ENCODE assay signal across 8 cellular contexts in genomic region chr2:165793161-165793778, GRCh38. TPM values are rescaled to one million over a fixed set of nuclear protein-coding genes. Genes with fewer than 3 reads are reported as not detected.
A peak's percentile ranks its signal among the peaks of the same experiment; 100 is the strongest.
DNase-seq lines count a peak whose midpoint lies in the region; ATAC-seq, FAIRE-seq and TF ChIP-seq lines count a peak whose summit lies in the region.

No MANE protein-coding gene starts in this region.

- no TSS peak for BruUV-seq in IMR-90 (replicated peaks; lab: Mats Ljungman, UMichigan)

- H2AK5ac ChIP-seq in IMR-90 (ENCODE audit: low read depth, low read length), result no peak overlapping the region

- TF ChIP-seq RAD21 in A549 (conservative IDR thresholded peaks at IDR 0.05 in 1 of 2, IDR thresholded peaks at IDR 0.05 in 1 of 2) (no peak), IMR-90 (IDR thresholded peaks at IDR 0.05; ENCODE audit: low read length) (no peak)

- H3K18ac ChIP-seq in IMR-90 (ENCODE audit: low read depth, low read length), result no peak overlapping the region

- no peak for FAIRE-seq in A549 (lab: Jason Lieb, UNC)
- FAIRE-seq in astrocyte (lab: Jason Lieb, UNC), result no peak

- H2AFZ ChIP-seq in IMR-90 (replicated peaks; ENCODE audit: low read length, poor library complexity) (peak overlapping the region; percentile 69), astrocyte (ENCODE audit: low read depth, low read length) (peak overlapping the region; percentile 87), smooth muscle cell (ENCODE audit: low read depth) (peak overlapping the region; percentile 15)

- H3K4ac ChIP-seq in IMR-90 (ENCODE audit: low read depth, low read length), result no peak overlapping the region

- CTCF ChIA-PET in A549 (lab: Yijun Ruan, JAX) (no interaction called here), IMR-90 (lab: Yijun Ruan, JAX) (no interaction called here)

- H3K4me3 Mint-ChIP-seq in astrocyte (ENCODE audit: unreplicated experiment), result peak overlapping the region; percentile 93

- no peak for DNase-seq in A549 (ENCODE audit: low read depth in 1 of 2, low spot score in 1 of 2)
- no peak for DNase-seq in IMR-90
- DNase-seq in astrocyte (ENCODE audit: low read depth), result peak; percentile 63
- no peak for DNase-seq in smooth muscle cell (lab: John Stamatoyannopoulos, UW; ENCODE audit: unreplicated experiment)
- no peak for DNase-seq in midbrain (lab: John Stamatoyannopoulos, UW)
- no peak for DNase-seq in kidney glomerular epithelial cell (lab: John Stamatoyannopoulos, UW)

- no peaks in the 10 kb centered on the region for H3K27me3 Mint-ChIP-seq in astrocyte (ENCODE audit: low read depth, unreplicated experiment)

- H4K8ac ChIP-seq in IMR-90 (ENCODE audit: low read depth in 2 of 2, low read length in 2 of 2), result no peak overlapping the region

- no peaks in the 10 kb centered on the region for H3K79me2 ChIP-seq in astrocyte (ENCODE audit: insufficient read depth, low read length)
- H3K79me2 ChIP-seq in smooth muscle cell (ENCODE audit: low read depth), result peaks cover 6% of the 10 kb centered on the region

- WGBS in A549 (ENCODE audit: missing lambda C conversion rate), result 9% methylated on average over 22 of the region's 35 CpGs
- 25% methylated on average over 19 of the region's 35 CpGs; no CpG with 5 or more reads in 1 of the 2 experiments for WGBS in IMR-90 (ENCODE audit: extremely low coverage in 2 of 2, insufficient read length in 1 of 2), 2 experiments
- 1% methylated on average over 31 of the region's 35 CpGs for WGBS in smooth muscle cell (ENCODE audit: low lambda C conversion rate)

- POLR2A ChIA-PET in A549 (lab: Yijun Ruan, JAX), result no interaction called here
- POLR2A ChIA-PET in IMR-90 (lab: Charles Lee; ENCODE audit: unreplicated experiment), result no interaction called here

- H3K9ac ChIP-seq in IMR-90 (ENCODE audit: low read depth, low read length) (no peak overlapping the region), astrocyte (ENCODE audit: low read length) (peak overlapping the region; percentile 61), iPS-20b (ENCODE audit: low read depth, low read length) (peak overlapping the region; percentile 77), smooth muscle cell (ENCODE audit: low read depth) (peak overlapping the region; percentile 58)

- no peak overlapping the region for H4K5ac ChIP-seq in IMR-90 (ENCODE audit: low read depth, low read length)

- H3F3A ChIP-seq in smooth muscle cell (ENCODE audit: low read depth), result no peaks in the 10 kb centered on the region

- in situ Hi-C loops in IMR-90 (cut with MboI; ENCODE audit: low sequenced_read_pairs), result no loop called here

- H2AK9ac ChIP-seq in IMR-90 (replicated peaks; ENCODE audit: low read depth, low read length, poor library complexity), result peak overlapping the region; percentile 63

- H4K20me1 ChIP-seq in IMR-90 (ENCODE audit: insufficient read depth, low read length) (no peaks in the 10 kb centered on the region), astrocyte (ENCODE audit: insufficient read depth, low read length) (no peaks in the 10 kb centered on the region), smooth muscle cell (ENCODE audit: low read depth) (peaks cover 6% of the 10 kb centered on the region)

- H2BK15ac ChIP-seq in IMR-90 (ENCODE audit: low read depth, low read length), result no peak overlapping the region

- ATAC-seq in A549, result peak; percentile 44 to 56; a peak in 5 of 6 replicates
- peak; percentile 2 for ATAC-seq in GM18502 (IDR thresholded peaks at IDR 0.05; ENCODE audit: poor library complexity, unreplicated experiment)
- no peak for ATAC-seq in IMR-90 (ENCODE audit: low read depth)

- H3K14ac ChIP-seq in IMR-90 (replicated peaks; ENCODE audit: low read depth, low read length), result no peak overlapping the region

- no peak for TF ChIP-seq CTCF in A549 (IDR thresholded peaks at IDR 0.05)
- TF ChIP-seq CTCF in IMR-90 (conservative IDR thresholded peaks at IDR 0.05; ENCODE audit: low read depth, low read length), result no peak
- no peak for TF ChIP-seq CTCF in astrocyte (IDR thresholded peaks at IDR 0.05; ENCODE audit: insufficient read depth, low read depth, low read length)
- TF ChIP-seq CTCF in smooth muscle cell (IDR thresholded peaks at IDR 0.05; ENCODE audit: borderline replicate concordance, insufficient read depth, poor library complexity, severe bottlenecking), result no peak

- H2BK20ac ChIP-seq in IMR-90 (ENCODE audit: low read depth, low read length), result no peak overlapping the region

- H3K27me3 ChIP-seq in IMR-90 (ENCODE audit: control insufficient read depth, insufficient read depth, low read length) (peaks cover 6% of the 10 kb centered on the region; the same call in 1 of the 2 replicates), astrocyte (ENCODE audit: insufficient read depth, low read length) (no peaks in the 10 kb centered on the region), iPS-20b (ENCODE audit: insufficient read depth, low read length) (peaks cover 41% of the 10 kb centered on the region), smooth muscle cell (ENCODE audit: low read depth) (peaks cover 55% of the 10 kb centered on the region)

- H3K79me1 ChIP-seq in IMR-90 (ENCODE audit: low read depth in 1 of 2, low read length in 2 of 2), result no peaks in the 10 kb centered on the region

- H3K27ac Mint-ChIP-seq in astrocyte (ENCODE audit: unreplicated experiment), result peak overlapping the region; percentile 88

- H2BK120ac ChIP-seq in IMR-90 (ENCODE audit: low read depth, low read length), result no peak overlapping the region

- no peak overlapping the region for H3K56ac ChIP-seq in IMR-90 (ENCODE audit: extremely low read depth, insufficient read depth, low read length)

- H3K27ac ChIP-seq in A549 (no peak overlapping the region), IMR-90 (ENCODE audit: insufficient read depth, low read length) (no peak overlapping the region), astrocyte (ENCODE audit: low read depth, low read length) (peak overlapping the region; percentile 21), iPS-20b (ENCODE audit: low read length) (no peak overlapping the region), smooth muscle cell (ENCODE audit: low read depth) (peak overlapping the region; percentile 71)

- H3K36me3 ChIP-seq in IMR-90 (ENCODE audit: control insufficient read depth, insufficient read depth, low read length) (no peaks in the 10 kb centered on the region), astrocyte (ENCODE audit: insufficient read depth, low read length) (no peaks in the 10 kb centered on the region), iPS-20b (ENCODE audit: insufficient read depth, low read depth, low read length) (peaks cover 6% of the 10 kb centered on the region; the same call in 1 of the 2 replicates), smooth muscle cell (ENCODE audit: low read depth) (no peaks in the 10 kb centered on the region)

- intact Hi-C loops in IMR-90 (cut with micrococcal nuclease), result loop anchor here (5.0 kb wide), 1 partner anchor 64 kb away; no protein-coding TSS in a partner anchor

- no peak for TF ChIP-seq EP300 in A549 (IDR thresholded peaks at IDR 0.05)

- TF ChIP-seq POLR2A in A549 (IDR thresholded peaks at IDR 0.05; ENCODE audit: low read length), result no peak
- TF ChIP-seq POLR2A in IMR-90 (IDR thresholded peaks at IDR 0.05; ENCODE audit: low read depth, low read length), result no peak

- H3K4me2 ChIP-seq in A549 (peak overlapping the region; percentile 97), IMR-90 (ENCODE audit: low read depth, low read length) (peak overlapping the region; percentile 38), astrocyte (ENCODE audit: low read length) (peak overlapping the region; percentile 88), smooth muscle cell (peak overlapping the region; percentile 88)

- peaks cover 30% of the 10 kb centered on the region for H3K4me1 Mint-ChIP-seq in astrocyte (ENCODE audit: low read depth, unreplicated experiment)

- no peak overlapping the region for H3K23ac ChIP-seq in IMR-90 (ENCODE audit: low read depth, low read length)

- H3K36me3 Mint-ChIP-seq in astrocyte (ENCODE audit: low read depth, unreplicated experiment), result no peaks in the 10 kb centered on the region

- H3K4me3 ChIP-seq in A549, result peak overlapping the region; percentile 51
- peak overlapping the region; percentile 47 for H3K4me3 ChIP-seq in IMR-90 (ENCODE audit: insufficient read depth, low read depth, low read length)
- peak overlapping the region; percentile 59 for H3K4me3 ChIP-seq in astrocyte (ENCODE audit: insufficient read depth, low read depth, low read length)
- peak overlapping the region; percentile 81 for H3K4me3 ChIP-seq in iPS-20b (ENCODE audit: low read length)
- peak overlapping the region; percentile 52 for H3K4me3 ChIP-seq in smooth muscle cell

- no peak overlapping the region for H2BK5ac ChIP-seq in IMR-90 (ENCODE audit: low read depth, low read length, poor library complexity, severe bottlenecking)

- H3K4me1 ChIP-seq in A549 (peaks cover 13% of the 10 kb centered on the region; the same call in 2 of the 3 replicates), IMR-90 (ENCODE audit: control insufficient read depth, insufficient read depth, low read length) (peaks cover 3% of the 10 kb centered on the region; the same call in 1 of the 2 replicates), astrocyte (ENCODE audit: insufficient read depth, low read length) (peaks cover 25% of the 10 kb centered on the region), iPS-20b (ENCODE audit: insufficient read depth, low read length) (peaks cover 54% of the 10 kb centered on the region), smooth muscle cell (ENCODE audit: low read depth) (no peaks in the 10 kb centered on the region)

- no peak overlapping the region for H4K91ac ChIP-seq in IMR-90 (ENCODE audit: insufficient read depth, low read depth, low read length)

- H3K9me3 Mint-ChIP-seq in astrocyte (ENCODE audit: unreplicated experiment), result peaks cover 4% of the 10 kb centered on the region

- dilution Hi-C loops in IMR-90 (cut with HindIII; ENCODE audit: low sequenced_read_pairs, unreplicated experiment), result no loop called here

- no peaks in the 10 kb centered on the region for H3K9me1 ChIP-seq in IMR-90 (ENCODE audit: insufficient read depth, low read length)

- H3K9me3 ChIP-seq in A549, result no peaks in the 10 kb centered on the region
- H3K9me3 ChIP-seq in IMR-90 (ENCODE audit: control insufficient read depth, insufficient read depth, low read length), result no peaks in the 10 kb centered on the region
- H3K9me3 ChIP-seq in astrocyte (ENCODE audit: insufficient read depth, low read depth, low read length), result no peaks in the 10 kb centered on the region
- no peaks in the 10 kb centered on the region for H3K9me3 ChIP-seq in iPS-20b (ENCODE audit: insufficient read depth, low read depth, low read length)
- H3K9me3 ChIP-seq in smooth muscle cell (replicated peaks; ENCODE audit: low read depth), result no peaks in the 10 kb centered on the region

RNA-seq across cellular contexts. Expression of gene GALNT3, which starts 0.8 kb away (rescaled TPM):
- polyA plus RNA-seq in A549 (2011; rRNA removed) (0.07 and 0.10 TPM in 2 replicates), A549 (2017; fragmentation: RNase III; extraction: RNeasy Plus Mini Kit Qiagen cat#74134 plus additional on column Dnase treatment) (0.04 to 0.05 TPM in 2 of 3 replicates, not detected in the other), IMR-90 (2012; rRNA removed) (0.76 and 1.1 TPM in 2 replicates), smooth muscle cell (4.6 and 16.5 TPM in 2 replicates)
- polyA plus RNA-seq in A549 (2012; cell fraction: cytosol; rRNA removed), result not detected in 2 replicates
- 0.04 TPM in 2 replicates for polyA plus RNA-seq in A549 (2012; cell fraction: nucleus; rRNA removed)
- not detected in 2 replicates for polyA minus RNA-seq in A549 (2011; rRNA and poly(A)+ RNA removed)
- total RNA-seq in IMR-90 (2012; rRNA removed) (2.0 and 4.4 TPM in 2 replicates), astrocyte (16.4 and 19.9 TPM in 2 replicates), smooth muscle cell (26.7 and 32.4 TPM in 2 replicates)
- 0.29 and 0.35 TPM in 2 replicates for polyA plus RNA-seq in IMR-90 (2012; cell fraction: cytosol; rRNA removed)
- polyA plus RNA-seq in IMR-90 (2012; cell fraction: nucleus; rRNA removed; ENCODE audit: low replicate concordance), result 1.4 and 3.0 TPM in 2 replicates

Comparison
In these comparisons a context has a peak if more than half of its experiments do, and no peak if none do; other contexts are left out.
1. H3K27ac ChIP-seq: peak in astrocyte (single experiment) and smooth muscle cell (single experiment); none in A549 (0 of 2), IMR-90 (single experiment) and iPS-20b (single experiment).
2. H3K4me2 ChIP-seq: peak in every context shown above with its lines; median percentile 97 in A549; 88 in astrocyte; 88 in smooth muscle cell; 38 in IMR-90.
3. H2AFZ ChIP-seq: peak in every context shown above with its lines; median percentile 87 in astrocyte; 69 in IMR-90; 15 in smooth muscle cell.
4. Peak in every context shown above with its lines, with median percentiles within 50 percentile points of each other: H3K4me3 ChIP-seq.